ENCODE assay signal across 8 cellular contexts in genomic region chr15:43792761-43793493, GRCh38. TPM values are rescaled to one million over a fixed set of nuclear protein-coding genes. Genes with fewer than 3 reads are reported as not detected.
DNase-seq lines count a peak whose midpoint lies in the region; ATAC-seq, FAIRE-seq and TF ChIP-seq lines count a peak whose summit lies in the region.

No MANE protein-coding gene starts in this region.

- H3K36me3 ChIP-seq in HUES64 (ENCODE audit: insufficient read depth, low read length) (peaks cover 40% of the 10 kb centered on the region), pancreas (peaks cover 5 to 23% (median 7%) of the 10 kb centered on the region in 3 donors)

- H3K4me3 Mint-ChIP-seq in CD14-positive monocyte = peak overlapping the region; percentile 95
- H3K4me3 Mint-ChIP-seq in activated T-cell treated with anti-CD3 and anti-CD28 coated beads, Interleukin-2, amount 50 U/mL, for 72 hours = peak overlapping the region; percentile 97

- DNase-seq in CD14-positive monocyte (ENCODE audit: low spot score) = no peak
- DNase-seq in activated T-cell treated with anti-CD3 and anti-CD28 coated beads, Interleukin-2, amount 50 U/mL, for 72 hours = peak; percentile 40 to 44
- DNase-seq in foreskin keratinocyte = no peak
- DNase-seq in pancreas = peak in 3 of 6 donors; percentile 37 to 73 (median 43)
- DNase-seq in NCI-H1694 treated with DMSO at 0.1 percent for 48 hours (lab: John Stamatoyannopoulos, UW) = no peak
- DNase-seq in MV-4-11 (lab: John Stamatoyannopoulos, UW) = no peak

- peaks cover 32% of the 10 kb centered on the region for H3K4me1 ChIP-seq in HUES64 (ENCODE audit: insufficient read depth, low read length)
- H3K4me1 ChIP-seq in foreskin keratinocyte = no peaks in the 10 kb centered on the region
- peaks cover 20 to 25% (median 20%) of the 10 kb centered on the region in 3 donors for H3K4me1 ChIP-seq in pancreas

- WGBS in HUES64 = 8% methylated on average over 33 of the region's 33 CpGs
- WGBS in pancreas, 2 donors = 0% methylated on average over 33 of the region's 33 CpGs

- peaks cover 0 to 1% (median 0%) of the 10 kb centered on the region in 3 donors for H3K27me3 Mint-ChIP-seq in CD14-positive monocyte (ENCODE audit: low read depth in 3 of 3)
- H3K27me3 Mint-ChIP-seq in activated T-cell treated with anti-CD3 and anti-CD28 coated beads, Interleukin-2, amount 50 U/mL, for 72 hours (ENCODE audit: low read depth) = no peaks in the 10 kb centered on the region

- FAIRE-seq in pancreas (lab: Jason Lieb, UNC) = no peak

- H3K27ac Mint-ChIP-seq in CD14-positive monocyte = peak overlapping the region; percentile 98 to 100 (median 99)
- peak overlapping the region; percentile 97 for H3K27ac Mint-ChIP-seq in activated T-cell treated with anti-CD3 and anti-CD28 coated beads, Interleukin-2, amount 50 U/mL, for 72 hours

- peaks cover 40% of the 10 kb centered on the region for H3K4me1 Mint-ChIP-seq in CD14-positive monocyte
- peaks cover 43% of the 10 kb centered on the region for H3K4me1 Mint-ChIP-seq in activated T-cell treated with anti-CD3 and anti-CD28 coated beads, Interleukin-2, amount 50 U/mL, for 72 hours (ENCODE audit: low read depth)

- H3K27me3 ChIP-seq in HUES64 (ENCODE audit: insufficient read depth, low read length) (no peaks in the 10 kb centered on the region), foreskin keratinocyte (no peaks in the 10 kb centered on the region), pancreas (no peaks in the 10 kb centered on the region)

- no peaks in the 10 kb centered on the region for H3K9me3 Mint-ChIP-seq in CD14-positive monocyte
- H3K9me3 Mint-ChIP-seq in activated T-cell treated with anti-CD3 and anti-CD28 coated beads, Interleukin-2, amount 50 U/mL, for 72 hours = no peaks in the 10 kb centered on the region

- no peaks in the 10 kb centered on the region for H3K9me3 ChIP-seq in HUES64 (ENCODE audit: insufficient read depth, low read depth, low read length)
- H3K9me3 ChIP-seq in pancreas = no peaks in the 10 kb centered on the region

- H3K9ac ChIP-seq in HUES64 (ENCODE audit: low read depth, low read length) = peak overlapping the region; percentile 97

- ATAC-seq in activated T-cell treated with anti-CD3 and anti-CD28 coated beads, Interleukin-2, amount 50 U/mL, for 72 hours (replicated peaks in 1 of 2) = no peak
- no peak for ATAC-seq in foreskin keratinocyte
- peak; percentile 2 to 23 (median 12) for ATAC-seq in pancreas
- no peak for ATAC-seq in HG03439 (IDR thresholded peaks at IDR 0.05; ENCODE audit: unreplicated experiment)

- H3K4me3 ChIP-seq in HUES64 (ENCODE audit: low read length) = peak overlapping the region; percentile 98
- peak overlapping the region; percentile 73 to 95 (median 87) for H3K4me3 ChIP-seq in pancreas

- TF ChIP-seq CTCF in CD14-positive monocyte (IDR thresholded peaks at IDR 0.05) (no peak), foreskin keratinocyte (conservative IDR thresholded peaks at IDR 0.05) (peak; percentile 23), pancreas (IDR thresholded peaks at IDR 0.05) (no peak)

- H3K36me3 Mint-ChIP-seq in CD14-positive monocyte = peaks cover 39 to 41% of the 10 kb centered on the region in 2 donors
- peaks cover 16 to 29% of the 10 kb centered on the region in 2 donors for H3K36me3 Mint-ChIP-seq in activated T-cell treated with anti-CD3 and anti-CD28 coated beads, Interleukin-2, amount 50 U/mL, for 72 hours (ENCODE audit: insufficient read depth in 2 of 2)

- peak overlapping the region; percentile 87 for H3K27ac ChIP-seq in HUES64 (ENCODE audit: low read depth, low read length)
- H3K27ac ChIP-seq in foreskin keratinocyte = peak overlapping the region; percentile 93
- peak overlapping the region; percentile 79 to 99 (median 96) for H3K27ac ChIP-seq in pancreas

- intact Hi-C loops in CD14-positive monocyte (cut with micrococcal nuclease) = loop anchor here (5.0 kb wide), 2 partner anchors 34 to 46 kb away; partner anchors contain the start of genes WDR76 (in 2 of the 2) and PDIA3 (in 1 of the 2)
- intact Hi-C loops in pancreas (cut with DNase I) = no loop called here

RNA-seq across cellular contexts. Expression of gene SERF2, which starts 0.8 kb away (rescaled TPM):
- polyA plus RNA-seq in CD14-positive monocyte (1,000 to 10,000 TPM; 2,483 to 3,135 TPM), foreskin keratinocyte (982 and 1,148 TPM in 2 replicates), pancreas (1,000 to 10,000 TPM in 1 of 2 donors, 100 to 1,000 TPM in 1; 943 to 1,722 TPM)
- 576 TPM for polyA plus RNA-seq in HUES64 (2013, experiment 1 of 2)
- polyA plus RNA-seq in HUES64 (2013, experiment 2 of 2) = 606 TPM
- total RNA-seq in activated T-cell treated with anti-CD3 and anti-CD28 coated beads, Interleukin-2, amount 50 U/mL, for 72 hours = 100 to 1,000 TPM; 445 to 520 TPM
- total RNA-seq in foreskin keratinocyte (621 and 692 TPM in 2 replicates), pancreas (100 to 1,000 TPM; 245 to 540 (median 381) TPM)

RNA-seq across cellular contexts. Expression of gene SERINC4, which starts 7.1 kb away (rescaled TPM):
- polyA plus RNA-seq in CD14-positive monocyte (under 1 TPM; 0.56 to 0.70 TPM), foreskin keratinocyte (0.06 and 0.08 TPM in 2 replicates), pancreas (under 1 TPM; 0.23 to 0.47 TPM)
- polyA plus RNA-seq in HUES64 (2013, experiment 1 of 2) = not detected
- not detected for polyA plus RNA-seq in HUES64 (2013, experiment 2 of 2)
- under 1 TPM; 0.14 to 0.23 TPM for total RNA-seq in activated T-cell treated with anti-CD3 and anti-CD28 coated beads, Interleukin-2, amount 50 U/mL, for 72 hours
- total RNA-seq in foreskin keratinocyte (0.04 and 0.07 TPM in 2 replicates), pancreas (under 1 TPM in 2 of 6 donors, not detected in 4; 0.14 to 0.22 TPM)

RNA-seq across cellular contexts. Expression of gene HYPK, which starts 7.5 kb away (rescaled TPM):
- 1 to 10 TPM; 4.4 to 5.3 TPM for polyA plus RNA-seq in CD14-positive monocyte
- 11.9 TPM for polyA plus RNA-seq in HUES64 (2013, experiment 1 of 2)
- polyA plus RNA-seq in HUES64 (2013, experiment 2 of 2) = 8.7 TPM
- total RNA-seq in activated T-cell treated with anti-CD3 and anti-CD28 coated beads, Interleukin-2, amount 50 U/mL, for 72 hours = 10 to 100 TPM; 10.3 to 15.2 TPM
- total RNA-seq in foreskin keratinocyte = 2.9 and 5.4 TPM in 2 replicates
- polyA plus RNA-seq in foreskin keratinocyte = 2.1 and 3.0 TPM in 2 replicates
- total RNA-seq in pancreas = 1 to 10 TPM; 3.1 to 7.1 (median 5.1) TPM
- polyA plus RNA-seq in pancreas = 10 to 100 TPM in 1 of 2 donors, 1 to 10 TPM in 1; 5.0 to 25.6 TPM

RNA-seq across cellular contexts. Expression of gene ELL3, which starts 16.2 kb away (rescaled TPM):
- polyA plus RNA-seq in CD14-positive monocyte (1 to 10 TPM in 1 of 2 donors, under 1 TPM in 1; 0.29 to 1.2 TPM), foreskin keratinocyte (1.9 and 3.0 TPM in 2 replicates), pancreas (1 to 10 TPM; 1.9 to 2.1 TPM)
- polyA plus RNA-seq in HUES64 (2013, experiment 1 of 2) = 2.4 TPM
- polyA plus RNA-seq in HUES64 (2013, experiment 2 of 2) = 2.9 TPM
- 1 to 10 TPM; 2.2 to 4.3 TPM for total RNA-seq in activated T-cell treated with anti-CD3 and anti-CD28 coated beads, Interleukin-2, amount 50 U/mL, for 72 hours
- total RNA-seq in foreskin keratinocyte (3.4 and 4.2 TPM in 2 replicates), pancreas (1 to 10 TPM; 1.2 to 3.1 (median 2.0) TPM)

RNA-seq across cellular contexts. Expression of gene MFAP1, which starts 31.6 kb away (rescaled TPM):
- 1 to 10 TPM; 3.7 TPM for polyA plus RNA-seq in CD14-positive monocyte
- 32.9 TPM for polyA plus RNA-seq in HUES64 (2013, experiment 1 of 2)
- polyA plus RNA-seq in HUES64 (2013, experiment 2 of 2) = 37.7 TPM
- 10 to 100 TPM; 34.1 to 34.5 TPM for total RNA-seq in activated T-cell treated with anti-CD3 and anti-CD28 coated beads, Interleukin-2, amount 50 U/mL, for 72 hours
- total RNA-seq in foreskin keratinocyte = 33.7 and 37.4 TPM in 2 replicates
- 25.5 and 28.0 TPM in 2 replicates for polyA plus RNA-seq in foreskin keratinocyte
- 10 to 100 TPM in 2 of 6 donors, 1 to 10 TPM in 4; 5.2 to 11.9 (median 7.5) TPM for total RNA-seq in pancreas
- 10 to 100 TPM in 1 of 2 donors, 1 to 10 TPM in 1; 5.0 to 10.1 TPM for polyA plus RNA-seq in pancreas

Comparison
In these comparisons a context has a peak if more than half of its experiments do, and no peak if none do; other contexts are left out.
1. DNase-seq: peak in activated T-cell treated with anti-CD3 and anti-CD28 coated beads, Interleukin-2, amount 50 U/mL, for 72 hours (2 of 2); none in CD14-positive monocyte (single experiment), foreskin keratinocyte (0 of 2), NCI-H1694 treated with DMSO at 0.1 percent for 48 hours (single experiment) and MV-4-11 (single experiment).
2. ATAC-seq: peak in pancreas (4 of 4); none in activated T-cell treated with anti-CD3 and anti-CD28 coated beads, Interleukin-2, amount 50 U/mL, for 72 hours (0 of 2), foreskin keratinocyte (single experiment) and HG03439 (single experiment).
3. intact Hi-C loops: an anchor here in CD14-positive monocyte (5.0 kb wide); none called in pancreas.
4. Peak in every context shown above with its lines, with median percentiles within 50 percentile points of each other: H3K27ac ChIP-seq.